1 cellular context compared by ENCODE assay signal in genomic region chr13:42259515-42259914, GRCh38.
TF ChIP-seq lines count a peak whose summit lies in the region.

No MANE protein-coding gene starts in this region.

TF ChIP-seq in K562, 482 proteins besides CTCF, POLR2A, EP300 and RAD21 (continued from another document and continues in another):
- TF ChIP-seq ZNF609 (CRISPR knock-in tag; IDR thresholded peaks at IDR 0.05; ENCODE audit: borderline replicate concordance) (no peak), CCAR2 (IDR thresholded peaks at IDR 0.05; ENCODE audit: low read depth, low read length) (no peak), ARID1B (IDR thresholded peaks at IDR 0.05) (peak; percentile 93), ZNF764 (CRISPR knock-in tag; IDR thresholded peaks at IDR 0.05; ENCODE audit: low read depth) (no peak), FOXA3 (CRISPR knock-in tag; conservative IDR thresholded peaks at IDR 0.05 in 1 of 2, IDR thresholded peaks at IDR 0.05 in 1 of 2) (no peak), ZNF41 (CRISPR knock-in tag; conservative IDR thresholded peaks at IDR 0.05) (no peak), NBN (IDR thresholded peaks at IDR 0.05; ENCODE audit: low read depth) (0 out of 2 replicates have a peak, but pooled peaks have one; percentile 33), REST (CRISPR knock-in tag; IDR thresholded peaks at IDR 0.05; ENCODE audit: low read depth) (no peak), STAT6 (CRISPR knock-in tag; IDR thresholded peaks at IDR 0.05) (no peak), TAF7 (tag; IDR thresholded peaks at IDR 0.05) (no peak), ZNF124 (CRISPR knock-in tag; IDR thresholded peaks at IDR 0.05) (no peak), NR2C2 (CRISPR knock-in tag; IDR thresholded peaks at IDR 0.05) (no peak), NR2C2 (tag; IDR thresholded peaks at IDR 0.05) (no peak), SMAD4 (CRISPR knock-in tag; conservative IDR thresholded peaks at IDR 0.05) (peak; percentile 77), SREBF2 (CRISPR knock-in tag; IDR thresholded peaks at IDR 0.05) (no peak), PML (IDR thresholded peaks at IDR 0.05; ENCODE audit: low read length) (peak; percentile 34; the same call in 1 of the 2 replicates), HMG20B (CRISPR knock-in tag; IDR thresholded peaks at IDR 0.05) (no peak), HDAC2 (IDR thresholded peaks at IDR 0.05) (no peak), TARDBP (IDR thresholded peaks at IDR 0.05) (no peak), PPARD (CRISPR knock-in tag; IDR thresholded peaks at IDR 0.05) (no peak), CBX3 (IDR thresholded peaks at IDR 0.05; ENCODE audit: borderline replicate concordance in 1 of 2, low read length in 2 of 2) (no peak), STAT5B (CRISPR knock-in tag; IDR thresholded peaks at IDR 0.05) (no peak), U2AF1 (optimal IDR thresholded peaks at IDR 0.05; ENCODE audit: low read depth, low read length) (no peak), ZNF146 (CRISPR knock-in tag; IDR thresholded peaks at IDR 0.05; ENCODE audit: unreplicated experiment) (no peak), ZNF57 (CRISPR knock-in tag; IDR thresholded peaks at IDR 0.05) (no peak), ELF2 (CRISPR knock-in tag; IDR thresholded peaks at IDR 0.05) (no peak), RBM17 (IDR thresholded peaks at IDR 0.05; ENCODE audit: borderline replicate concordance, low read depth, low read length) (no peak), ELK1 (CRISPR knock-in tag; IDR thresholded peaks at IDR 0.05) (no peak), MED1 (CRISPR knock-in tag; IDR thresholded peaks at IDR 0.05; ENCODE audit: borderline replicate concordance) (no peak), HDAC6 (IDR thresholded peaks at IDR 0.05; ENCODE audit: low read depth, low read length) (no peak), NELFE (IDR thresholded peaks at IDR 0.05; ENCODE audit: insufficient read depth, insufficient read length) (no peak), DPF2 (IDR thresholded peaks at IDR 0.05) (peak; percentile 74; the same call in 1 of the 2 replicates), TEAD4 (IDR thresholded peaks at IDR 0.05; ENCODE audit: low read length) (peak; percentile 79), TEAD4 (CRISPR knock-in tag; IDR thresholded peaks at IDR 0.05; ENCODE audit: borderline replicate concordance) (no peak), ETS1 (conservative IDR thresholded peaks at IDR 0.05; ENCODE audit: control insufficient read depth, low read depth, low read length) (no peak), HOXB6 (CRISPR knock-in tag; IDR thresholded peaks at IDR 0.05; ENCODE audit: borderline replicate concordance) (no peak), FIP1L1 (IDR thresholded peaks at IDR 0.05; ENCODE audit: low read depth, low read length, poor library complexity, severe bottlenecking) (no peak), XRCC4 (IDR thresholded peaks at IDR 0.05; ENCODE audit: extremely low read depth, insufficient read depth, insufficient read length) (no peak), ZNF408 (CRISPR knock-in tag; IDR thresholded peaks at IDR 0.05; ENCODE audit: low read depth) (no peak), MXD1 (CRISPR knock-in tag; IDR thresholded peaks at IDR 0.05; ENCODE audit: borderline replicate concordance, poor library complexity, severe bottlenecking) (no peak), ZNF224 (CRISPR knock-in tag; IDR thresholded peaks at IDR 0.05) (no peak), SMARCC2 (IDR thresholded peaks at IDR 0.05; ENCODE audit: low read depth) (peak; percentile 17; the same call in 1 of the 2 replicates), ZNF134 (CRISPR knock-in tag; conservative IDR thresholded peaks at IDR 0.05) (no peak), CBX8 (IDR thresholded peaks at IDR 0.05; ENCODE audit: borderline replicate concordance, extremely low read depth, low read depth, low read length, poor library complexity, severe bottlenecking) (no peak), TCF3 (CRISPR knock-in tag; IDR thresholded peaks at IDR 0.05) (peak; percentile 92), ZKSCAN3 (CRISPR knock-in tag; IDR thresholded peaks at IDR 0.05) (no peak), ZNF707 (CRISPR knock-in tag; conservative IDR thresholded peaks at IDR 0.05) (no peak), TSC22D4 (tag; IDR thresholded peaks at IDR 0.05) (no peak), TCF7L2 (IDR thresholded peaks at IDR 0.05; ENCODE audit: low read depth, low read length) (no peak), CHD1 (IDR thresholded peaks at IDR 0.05; ENCODE audit: low read length) (no peak), NFRKB (IDR thresholded peaks at IDR 0.05; ENCODE audit: low read depth) (no peak), JUND (IDR thresholded peaks at IDR 0.05; ENCODE audit: borderline replicate concordance, low read depth, low read length) (no peak; the same call in 1 of the 2 replicates), JUND (tag; IDR thresholded peaks at IDR 0.05; ENCODE audit: borderline replicate concordance, low read depth, low read length) (peak; percentile 21; the same call in 1 of the 3 replicates), GTF2E2 (tag; IDR thresholded peaks at IDR 0.05) (0 out of 2 replicates have a peak, but pooled peaks have one; percentile 60), E2F8 (IDR thresholded peaks at IDR 0.05; ENCODE audit: low read depth, partially characterized antibody) (peak; percentile 34), SMARCA4 (IDR thresholded peaks at IDR 0.05) (peak; percentile 85)
